In genomic region chr1:43531906-43532584, GRCh38 we compare ENCODE assay signal across 1 cellular context.
TF ChIP-seq lines count a peak whose summit lies in the region.

No MANE protein-coding gene starts in this region.

TF ChIP-seq in HEK293, 187 proteins besides CTCF, POLR2A, EP300 and RAD21 (continued from another document):
- TF ChIP-seq, protein P1, sequence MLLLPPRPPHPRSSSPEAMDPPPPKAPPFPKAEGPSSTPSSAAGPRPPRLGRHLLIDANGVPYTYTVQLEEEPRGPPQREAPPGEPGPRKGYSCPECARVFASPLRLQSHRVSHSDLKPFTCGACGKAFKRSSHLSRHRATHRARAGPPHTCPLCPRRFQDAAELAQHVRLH (tag by site-specific recombination; IDR thresholded peaks at IDR 0.05), result no peak
- TF ChIP-seq ZNF792 (tag by site-specific recombination; IDR thresholded peaks at IDR 0.05) (no peak), GLIS2 (tag by site-specific recombination; IDR thresholded peaks at IDR 0.05) (peak; percentile 71), HOXD13 (CRISPR knock-in tag; IDR thresholded peaks at IDR 0.05; ENCODE audit: borderline replicate concordance) (no peak)
- TF ChIP-seq, protein P2, sequence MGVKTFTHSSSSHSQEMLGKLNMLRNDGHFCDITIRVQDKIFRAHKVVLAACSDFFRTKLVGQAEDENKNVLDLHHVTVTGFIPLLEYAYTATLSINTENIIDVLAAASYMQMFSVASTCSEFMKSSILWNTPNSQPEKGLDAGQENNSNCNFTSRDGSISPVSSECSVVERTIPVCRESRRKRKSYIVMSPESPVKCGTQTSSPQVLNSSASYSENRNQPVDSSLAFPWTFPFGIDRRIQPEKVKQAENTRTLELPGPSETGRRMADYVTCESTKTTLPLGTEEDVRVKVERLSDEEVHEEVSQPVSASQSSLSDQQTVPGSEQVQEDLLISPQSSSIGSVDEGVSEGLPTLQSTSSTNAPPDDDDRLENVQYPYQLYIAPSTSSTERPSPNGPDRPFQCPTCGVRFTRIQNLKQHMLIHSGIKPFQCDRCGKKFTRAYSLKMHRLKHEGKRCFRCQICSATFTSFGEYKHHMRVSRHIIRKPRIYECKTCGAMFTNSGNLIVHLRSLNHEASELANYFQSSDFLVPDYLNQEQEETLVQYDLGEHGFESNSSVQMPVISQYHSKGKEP (tag by site-specific recombination; IDR thresholded peaks at IDR 0.05), result no peak
TF ChIP-seq in HEK293: peak in this region for 11.
